25 cellular contexts compared by ENCODE assay signal in the genomic region with DNA sequence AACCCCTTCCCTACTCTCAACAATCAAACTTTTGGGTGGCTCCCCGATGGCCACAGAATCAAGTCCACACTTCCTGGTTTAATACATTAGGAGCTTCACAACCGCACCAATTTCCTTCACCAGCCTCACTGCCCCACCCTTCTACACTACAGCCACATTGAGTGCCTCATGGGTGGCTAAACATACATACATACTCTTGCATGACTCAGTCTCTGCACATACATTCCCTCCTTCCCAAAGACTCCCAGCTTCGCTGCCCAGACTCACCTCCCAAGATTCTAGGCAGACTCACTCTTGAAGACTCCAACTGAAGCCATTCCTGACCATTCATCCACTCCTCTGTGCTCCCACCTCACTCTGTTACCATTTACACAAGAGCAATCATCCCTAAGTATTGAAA. TPM values are rescaled to one million over a fixed set of nuclear protein-coding genes. Genes with fewer than 3 reads are reported as not detected.
DNase-seq lines count a peak whose midpoint lies in the region; ATAC-seq, FAIRE-seq and TF ChIP-seq lines count a peak whose summit lies in the region.
"Had no signal": no experiment of that assay in that cellular context is flagged by ENCODE, and none has a peak within 500 bp of the region (broad histone marks: within the 10 kb centered on the region; RNA-seq: fewer than 3 reads in every experiment).

No MANE protein-coding gene starts in this region.

- no peak overlapping the region for H2BK5ac ChIP-seq in trophoblast cell (ENCODE audit: low read depth, low read length, poor library complexity)

- H3K18ac ChIP-seq in trophoblast cell (ENCODE audit: low read length): no peak overlapping the region

- H4K12ac ChIP-seq in trophoblast cell (ENCODE audit: low read depth, low read length): no peak overlapping the region

- H3K27me3 Mint-ChIP-seq in chondrocyte (ENCODE audit: low read depth) (no peaks in the 10 kb centered on the region), natural killer cell (ENCODE audit: low read depth in 2 of 2) (no peaks in the 10 kb centered on the region)

- no peak overlapping the region for H2AK5ac ChIP-seq in trophoblast cell (ENCODE audit: low read length)

- H3K9ac ChIP-seq in trophoblast cell (ENCODE audit: low read length): no peak overlapping the region
- H3K9ac ChIP-seq: BLaER1 treated with 17β-estradiol and CSF1 and Interleukin-3, amounts not matched to agents 10 nM and 100 nM had no signal

- H3K23ac ChIP-seq in trophoblast cell (ENCODE audit: low read length): no peak overlapping the region

- H3K4me1 ChIP-seq in trophoblast cell (ENCODE audit: control insufficient read depth in 1 of 2, insufficient read depth in 2 of 2, low read length in 2 of 2): peaks cover 0 to 3% of the 10 kb centered on the region in 2 experiments
- H3K4me1 ChIP-seq: BLaER1 treated with 17β-estradiol and CSF1 and Interleukin-3, amounts not matched to agents 10 nM and 100 nM; esophagus muscularis mucosa; left ventricle myocardium inferior; suprapubic skin; vagina had no signal

- H3K4me3 ChIP-seq in trophoblast cell (ENCODE audit: low read depth, low read length): no peak overlapping the region
- H3K4me3 ChIP-seq: BLaER1 treated with 17β-estradiol and CSF1 and Interleukin-3, amounts not matched to agents 10 nM and 100 nM; esophagus muscularis mucosa; left ventricle myocardium inferior; suprapubic skin; vagina had no signal

- ATAC-seq in natural killer cell: no peak
- ATAC-seq: activated CD4-positive, CD25-positive, alpha-beta regulatory T cell treated with anti-CD3 and anti-CD28 coated beads, Interleukin-2, amount 50 U/mL, for 24 hours; activated CD8-positive, alpha-beta T cell treated with anti-CD3 and anti-CD28 coated beads, Interleukin-2, amount 10 ng/mL, durations not matched to agents 7 days and 5 days had no signal

- no peak overlapping the region for H3K4me2 ChIP-seq in trophoblast cell (ENCODE audit: low read length)
- H3K4me2 ChIP-seq: BLaER1 treated with 17β-estradiol and CSF1 and Interleukin-3, amounts not matched to agents 10 nM and 100 nM had no signal

- peaks cover 2% of the 10 kb centered on the region for H3K9me3 Mint-ChIP-seq in chondrocyte (ENCODE audit: low read depth)
- H3K9me3 Mint-ChIP-seq in natural killer cell: no peaks in the 10 kb centered on the region

- H3K27ac Mint-ChIP-seq in chondrocyte (ENCODE audit: unreplicated experiment) (no peak overlapping the region), natural killer cell (peak overlapping the region in 1 of 2 donors; percentile 9)
- H3K27ac Mint-ChIP-seq: activated CD8-positive, alpha-beta T cell treated with anti-CD3 and anti-CD28 coated beads, Interleukin-2, amount 10 ng/mL, durations not matched to agents 7 days and 5 days had no signal

- TF ChIP-seq CTCF in chondrocyte (IDR thresholded peaks at IDR 0.05) (no peak), natural killer cell (IDR thresholded peaks at IDR 0.05) (no peak)

- intact Hi-C loops in natural killer cell (cut with micrococcal nuclease): no loop called here

- H3K79me2 ChIP-seq in trophoblast cell (ENCODE audit: control insufficient read depth, insufficient read depth, low read length, poor library complexity): no peaks in the 10 kb centered on the region

- H2BK120ac ChIP-seq in trophoblast cell (ENCODE audit: insufficient read depth, low read length, poor library complexity): no peak overlapping the region

- peaks cover 0 to 3% of the 10 kb centered on the region in 2 experiments for H3K36me3 ChIP-seq in trophoblast cell (ENCODE audit: control insufficient read depth in 1 of 2, insufficient read depth in 2 of 2, low read length in 2 of 2)
- H3K36me3 ChIP-seq: vagina had no signal

- no peak for FAIRE-seq in RCC 7860 (lab: Jason Lieb, UNC)

- no peak overlapping the region for H4K8ac ChIP-seq in trophoblast cell (ENCODE audit: low read depth, low read length)

- no peak overlapping the region for H4K91ac ChIP-seq in trophoblast cell (ENCODE audit: low read depth, low read length)

- no peak overlapping the region for H3K4ac ChIP-seq in trophoblast cell (ENCODE audit: low read depth, low read length)

- peaks cover 5% of the 10 kb centered on the region for H3K4me1 Mint-ChIP-seq in chondrocyte (ENCODE audit: low read depth)
- peaks cover 30% of the 10 kb centered on the region in 2 donors for H3K4me1 Mint-ChIP-seq in natural killer cell

- peaks cover 24% of the 10 kb centered on the region for H3K36me3 Mint-ChIP-seq in chondrocyte (ENCODE audit: low read depth)
- peaks cover 7% of the 10 kb centered on the region for H3K36me3 Mint-ChIP-seq in natural killer cell

- no peaks in the 10 kb centered on the region for H3K9me3 ChIP-seq in trophoblast cell (ENCODE audit: insufficient read depth, low read depth, low read length)
- H3K9me3 ChIP-seq: esophagus muscularis mucosa, vagina had no signal

- no peak overlapping the region for H2BK12ac ChIP-seq in trophoblast cell (ENCODE audit: low read length)

- H3K79me1 ChIP-seq in trophoblast cell (ENCODE audit: low read length): no peaks in the 10 kb centered on the region

- DNase-seq in ELR (ENCODE audit: low read depth) (peak; percentile 71), RCC 7860 (ENCODE audit: low spot score) (peak; percentile 23), epithelial cell of prostate (ENCODE audit: low read depth, low spot score) (peak; percentile 29), trophoblast cell (peak; percentile 31 to 38), NCI-H2029 treated with DMSO at 0.1 percent for 48 hours (lab: John Stamatoyannopoulos, UW) (no peak), HuH-7 (ENCODE audit: low spot score) (no peak), chondrocyte (ENCODE audit: low spot score) (no peak), natural killer cell (no peak)
- DNase-seq: ACHN; activated CD8-positive, alpha-beta T cell treated with anti-CD3 and anti-CD28 coated beads, Interleukin-2, amount 10 ng/mL, durations not matched to agents 7 days and 5 days; activated T-cell treated with anti-CD3 and anti-CD28 coated beads, Interleukin-2, amount 50 U/mL, for 1 hour; amniotic stem cell; GF-D8; left ventricle myocardium inferior; NCI-H1092 treated with DMSO at 0.1 percent for 48 hours; NCI-H2081 treated with DMSO at 0.1 percent for 48 hours; NCI-H446 treated with DMSO at 0.1 percent for 48 hours; retina; stimulated activated CD8-positive, alpha-beta memory T cell treated with anti-CD3 and anti-CD28 coated beads, Interleukin-4, amount 100 ng/mL, for 48 hours; T-helper 9 cell had no signal

- peak overlapping the region; percentile 48 for H3K27ac ChIP-seq in epithelial cell of prostate
- H3K27ac ChIP-seq in trophoblast cell (ENCODE audit: low read depth, low read length): no peak overlapping the region
- H3K27ac ChIP-seq: BLaER1 treated with 17β-estradiol and CSF1 and Interleukin-3, amounts not matched to agents 10 nM and 100 nM; esophagus muscularis mucosa; left ventricle myocardium inferior; suprapubic skin; vagina had no signal

- no peak overlapping the region for H3K4me3 Mint-ChIP-seq in chondrocyte (ENCODE audit: unreplicated experiment)
- no peak overlapping the region for H3K4me3 Mint-ChIP-seq in natural killer cell
- H3K4me3 Mint-ChIP-seq: activated CD8-positive, alpha-beta T cell treated with anti-CD3 and anti-CD28 coated beads, Interleukin-2, amount 10 ng/mL, durations not matched to agents 7 days and 5 days had no signal

- H3K27me3 ChIP-seq in trophoblast cell (ENCODE audit: insufficient read depth, low read length): no peaks in the 10 kb centered on the region
- H3K27me3 ChIP-seq: BLaER1 treated with 17β-estradiol and CSF1 and Interleukin-3, amounts not matched to agents 10 nM and 100 nM; esophagus muscularis mucosa; suprapubic skin; vagina had no signal

- H2AFZ ChIP-seq in trophoblast cell (ENCODE audit: insufficient read depth, low read length, poor library complexity): no peak overlapping the region

- no CpG with 5 or more reads among the region's 3 CpGs for WGBS in trophoblast cell (ENCODE audit: extremely low coverage, insufficient coverage, insufficient read length)

- H3K14ac ChIP-seq in trophoblast cell (ENCODE audit: low read length): no peak overlapping the region

RNA-seq across cellular contexts. Expression of gene VPS41, which starts 15.9 kb away (rescaled TPM):
- polyA plus RNA-seq in trophoblast cell (2013): 18.5 and 21.4 TPM in 2 replicates
- 83.9 to 108 TPM (median 84.0 TPM) in 3 replicates for total RNA-seq in chondrocyte
- 10 to 100 TPM; 67.3 to 81.8 (median 78.9) TPM for total RNA-seq in natural killer cell

Comparison
In these comparisons a context has a peak if more than half of its experiments do, and no peak if none do; other contexts are left out.
1. DNase-seq: peak in ELR (single experiment), RCC 7860 (single experiment), epithelial cell of prostate (single experiment) and trophoblast cell (2 of 2); none in NCI-H2029 treated with DMSO at 0.1 percent for 48 hours (single experiment), HuH-7 (single experiment), chondrocyte (single experiment) and natural killer cell (single experiment).